ENCODE assay signal across 28 cellular contexts in genomic region chr14:32258574-32258973, GRCh38. TPM values are rescaled to one million over a fixed set of nuclear protein-coding genes. Genes with fewer than 3 reads are reported as not detected.
DNase-seq lines count a peak whose midpoint lies in the region; ATAC-seq, FAIRE-seq and TF ChIP-seq lines count a peak whose summit lies in the region.
"Had no signal": no experiment of that assay in that cellular context is flagged by ENCODE, and none has a peak within 500 bp of the region (broad histone marks: within the 10 kb centered on the region; RNA-seq: fewer than 3 reads in every experiment).

No MANE protein-coding gene starts in this region.

- WGBS in K562 (ENCODE audit: insufficient coverage, low coverage, missing lambda C conversion rate) = 0% methylated on average over 1 of the region's 2 CpGs
- WGBS in mesodermal cell (ENCODE audit: insufficient coverage in 2 of 2), 2 experiments = 79 to 86% methylated on average over 2 of the region's 2 CpGs

- H3K79me2 ChIP-seq in K562 (ENCODE audit: control insufficient read depth, insufficient read depth, low read length) = no peaks in the 10 kb centered on the region
- H3K79me2 ChIP-seq: parathyroid adenoma had no signal

- H3K27ac ChIP-seq in breast epithelium (peak overlapping the region; percentile 22 to 26), K562 (ENCODE audit: extremely low read depth, low read depth, low read length) (no peak overlapping the region), mesodermal cell (ENCODE audit: low read depth, low read length, severe bottlenecking) (peak overlapping the region; percentile 80), uterus (peak overlapping the region; percentile 78 to 80)
- H3K27ac ChIP-seq: 22Rv1, BLaER1, coronary artery, gastrocnemius medialis, left lung, parathyroid adenoma had no signal

- H3K9me1 ChIP-seq in K562 (ENCODE audit: control insufficient read depth, insufficient read depth, low read length) = no peaks in the 10 kb centered on the region

- DNase-seq in breast epithelium (ENCODE audit: low spot score in 2 of 2) (no peak), MCF 10A (ENCODE audit: unreplicated experiment) (no peak), K562 (ENCODE audit: extremely low read depth in 1 of 4, low spot score in 3 of 4) (peak in 1 of 4 experiments; percentile 11), uterus (peak; percentile 25 to 54), activated gamma-delta T cell treated with Interleukin-2 at 50 U/mL for 16 hours (no peak), kidney glomerular epithelial cell (lab: John Stamatoyannopoulos, UW) (no peak)
- no peak for DNase-seq in activated effector memory CD4-positive, alpha-beta T cell treated with anti-CD3 and anti-CD28 coated beads, Interleukin-2, amount 50 U/mL, for 16 hours
- DNase-seq: activated CD4-positive, alpha-beta T cell treated with anti-CD3 and anti-CD28 coated beads for 48 hours; activated CD8-positive, alpha-beta memory T cell treated with anti-CD3 and anti-CD28 coated beads, Interleukin-2, amount 50 U/mL, for 48 hours; activated naive CD4-positive, alpha-beta T cell treated with anti-CD3 and anti-CD28 coated beads for 36 hours; gastrocnemius medialis; left lung; NCI-H1436 treated with DMSO at 0.1 percent for 48 hours; NCI-H345; NK-92 treated with Interleukin-12 subunit alpha and Interleukin-12 subunit beta, amount 100 ng/mL, for 24 hours; RPMI8226; stimulated activated CD4-positive, alpha-beta T cell treated with anti-CD3 and anti-CD28 coated beads, Interleukin-4, amount 100 ng/mL, for 1 hour; substantia nigra had no signal

- H3K4me1 ChIP-seq in breast epithelium (no peaks in the 10 kb centered on the region), K562 (replicated peaks in 1 of 2; ENCODE audit: control insufficient read depth in 2 of 2, insufficient read depth in 2 of 2, low read length in 2 of 2) (peaks cover 4 to 15% of the 10 kb centered on the region in 2 experiments; a peak in 3 of 5 replicates), mesodermal cell (ENCODE audit: control insufficient read depth, insufficient read depth, low read length, poor library complexity, severe bottlenecking) (peaks cover 29% of the 10 kb centered on the region), uterus (peaks cover 0 to 13% of the 10 kb centered on the region in 2 donors)
- H3K4me1 ChIP-seq: left lung, parathyroid adenoma had no signal

- no peak overlapping the region for H3K27ac Mint-ChIP-seq in MCF 10A (ENCODE audit: low read depth, unreplicated experiment)
- H3K27ac Mint-ChIP-seq: activated naive CD4-positive, alpha-beta T cell treated with anti-CD3 and anti-CD28 coated beads for 36 hours had no signal

- peak overlapping the region; percentile 29; the same call in 1 of the 2 replicates for H2AFZ ChIP-seq in K562 (ENCODE audit: low read depth, low read length)
- H2AFZ ChIP-seq: parathyroid adenoma had no signal

- H3K36me3 ChIP-seq in breast epithelium (no peaks in the 10 kb centered on the region), K562 (ENCODE audit: control insufficient read depth, insufficient read depth, low read length) (no peaks in the 10 kb centered on the region), mesodermal cell (ENCODE audit: control insufficient read depth, insufficient read depth, low read length) (no peaks in the 10 kb centered on the region), uterus (no peaks in the 10 kb centered on the region)
- H3K36me3 ChIP-seq: BLaER1, gastrocnemius medialis, left lung had no signal

- H3K27me3 ChIP-seq in breast epithelium (no peaks in the 10 kb centered on the region), K562 (ENCODE audit: control insufficient read depth in 2 of 2, insufficient read depth in 2 of 2, low read length in 2 of 2) (no peaks in the 10 kb centered on the region), uterus (no peaks in the 10 kb centered on the region)
- H3K27me3 ChIP-seq: BLaER1, gastrocnemius medialis, left lung had no signal

- H3K9ac ChIP-seq in K562 (ENCODE audit: insufficient read depth in 1 of 2, low read depth in 2 of 2, low read length in 2 of 2) = no peak overlapping the region
- H3K9ac ChIP-seq: BLaER1, parathyroid adenoma had no signal

- no peak overlapping the region for H3K4me2 ChIP-seq in K562 (ENCODE audit: insufficient read depth, low read length)
- H3K4me2 ChIP-seq: BLaER1 had no signal

- FAIRE-seq in K562 (lab: Jason Lieb, UNC) = no peak
- FAIRE-seq: D721Med, endothelial cell of umbilical vein had no signal

- H3K9me3 ChIP-seq in breast epithelium = peaks cover 6 to 8% of the 10 kb centered on the region in 2 donors
- H3K9me3 ChIP-seq in K562 (replicated peaks; ENCODE audit: control insufficient read depth, insufficient read depth, low read depth, low read length) = peaks cover 5% of the 10 kb centered on the region; the same call in 1 of the 2 replicates
- peaks cover 13% of the 10 kb centered on the region for H3K9me3 ChIP-seq in mesodermal cell (ENCODE audit: control insufficient read depth, low read length)
- peaks cover 0 to under 1% of the 10 kb centered on the region in 2 donors for H3K9me3 ChIP-seq in uterus
- H3K9me3 ChIP-seq: gastrocnemius medialis had no signal

- no peak overlapping the region for H3K4me3 Mint-ChIP-seq in MCF 10A (ENCODE audit: unreplicated experiment)
- H3K4me3 Mint-ChIP-seq: activated naive CD4-positive, alpha-beta T cell treated with anti-CD3 and anti-CD28 coated beads for 36 hours had no signal

- H3K4me1 Mint-ChIP-seq in MCF 10A (ENCODE audit: insufficient read depth, unreplicated experiment) = peaks cover 11% of the 10 kb centered on the region

- H3K9me3 Mint-ChIP-seq in MCF 10A (ENCODE audit: unreplicated experiment) = peaks cover under 1% of the 10 kb centered on the region

- H3K4me3 ChIP-seq in breast epithelium (no peak overlapping the region), K562 (no peak overlapping the region), mesodermal cell (ENCODE audit: extremely low read depth, insufficient read depth, low read length, poor library complexity, severe bottlenecking) (no peak overlapping the region), uterus (no peak overlapping the region)
- H3K4me3 ChIP-seq: BLaER1, coronary artery, gastrocnemius medialis, left lung had no signal

- BruUV-seq in MCF 10A (replicated peaks; lab: Mats Ljungman, UMichigan) (no TSS peak), K562 (replicated peaks; lab: Mats Ljungman, UMichigan) (no TSS peak)

- no peak for ATAC-seq in K562
- ATAC-seq: gastrocnemius medialis, left lung had no signal

- no peak for TF ChIP-seq CTCF in breast epithelium (IDR thresholded peaks at IDR 0.05)
- TF ChIP-seq CTCF in MCF 10A (IDR thresholded peaks at IDR 0.05; ENCODE audit: unreplicated experiment) = no peak
- TF ChIP-seq CTCF in K562 (IDR thresholded peaks at IDR 0.05 in 2 of 3, conservative IDR thresholded peaks at IDR 0.05 in 1 of 3; ENCODE audit: insufficient read depth in 2 of 3, low read depth in 1 of 3, low read length in 3 of 3) = no peak
- no peak for TF ChIP-seq CTCF in uterus (IDR thresholded peaks at IDR 0.05)

- H3K36me3 Mint-ChIP-seq in MCF 10A (ENCODE audit: insufficient read depth, unreplicated experiment) = no peaks in the 10 kb centered on the region

- no peaks in the 10 kb centered on the region for H4K20me1 ChIP-seq in K562 (replicated peaks; ENCODE audit: control insufficient read depth, insufficient read depth, low read length)
- H4K20me1 ChIP-seq: BLaER1 had no signal

- no peaks in the 10 kb centered on the region for H3K27me3 Mint-ChIP-seq in MCF 10A (ENCODE audit: insufficient read depth, unreplicated experiment)

- no peak for TF ChIP-seq EP300 in K562 (IDR thresholded peaks at IDR 0.05; ENCODE audit: low read length)

- intact Hi-C loops in breast epithelium (cut with DNase I; ENCODE audit: low total_unique reads) = no loop called here
- intact Hi-C loops in MCF 10A (cut with micrococcal nuclease) = loop anchor here (10.0 kb wide), 1 partner anchor 264 kb away; no protein-coding TSS in a partner anchor
- intact Hi-C loops in K562 (cut with micrococcal nuclease) = no loop called here
- intact Hi-C loops in uterus (cut with DNase I; ENCODE audit: low total_unique reads) = loop anchor here (10.0 kb wide), 2 partner anchors 184 to 754 kb away; partner anchors contain the start of gene ARHGAP5

- TF ChIP-seq RAD21 in K562 (CRISPR knock-in tag; conservative IDR thresholded peaks at IDR 0.05 in 1 of 2, IDR thresholded peaks at IDR 0.05 in 1 of 2) = no peak

- CTCF ChIA-PET in MCF 10A (lab: Yijun Ruan, JAX) (interaction anchor here (0.5 to 2.5 kb wide), 18 partner anchors 12 to 747 kb away, joined by 3 to 25 read pairs (median 4); no protein-coding TSS in a partner anchor), K562 (lab: Yijun Ruan, JAX; ENCODE audit: low intra/inter-chr PET ratio) (no interaction called here)

- no peak for TF ChIP-seq POLR2A in breast epithelium (IDR thresholded peaks at IDR 0.05)
- no peak for TF ChIP-seq POLR2A in K562 (conservative IDR thresholded peaks at IDR 0.05)
- TF ChIP-seq POLR2A in uterus (IDR thresholded peaks at IDR 0.05) = no peak

- in situ Hi-C loops in K562 (cut with MboI) = loop anchor here (5.0 to 25.0 kb wide), 2 partner anchors 209 to 746 kb away; no protein-coding TSS in a partner anchor

- POLR2A ChIA-PET in MCF 10A (lab: Yijun Ruan, JAX) (interaction anchor here (0.7 to 2.4 kb wide), 10 partner anchors 87 to 838 kb away, joined by 4 to 15 read pairs (median 5); partner anchors contain the start of genes ARHGAP5 and HEATR5A), K562 (lab: Yijun Ruan, JAX) (interaction anchor here (1.0 kb wide), 1 partner anchor 184 kb away, joined by 3 read pairs; no protein-coding TSS in a partner anchor)

RNA-seq across cellular contexts. Expression of gene RNU6-8, which starts 55.5 kb away (rescaled TPM):
- total RNA-seq in breast epithelium = not detected
- total RNA-seq in MCF 10A (2022) = not detected in 2 replicates
- not detected in 2 replicates for total RNA-seq in K562 (2011; cell fraction: chromatin; rRNA removed; ENCODE audit: low replicate concordance)
- not detected in 2 replicates for total RNA-seq in K562 (2011; cell fraction: nucleolus; rRNA removed)
- total RNA-seq in K562 (2011; cell fraction: nucleoplasm; rRNA removed) = not detected in 2 replicates
- not detected in 2 replicates for total RNA-seq in K562 (2014; rRNA removed)
- total RNA-seq in K562 (2014; rRNA removed; fragmentation: Illumina TruSeq; extraction: Trizol) = not detected in 2 replicates
- total RNA-seq in K562 (2015; rRNA removed; fragmentation: Illumina TruSeq; extraction: Trizol) = not detected in 2 replicates
- total RNA-seq in K562 (2021) = not detected in 2 replicates
- not detected in 2 replicates for polyA plus RNA-seq in K562 (2011; rRNA removed)
- not detected in 2 replicates for polyA plus RNA-seq in K562 (2011; cell fraction: cytosol; rRNA removed)
- not detected in 2 replicates for polyA plus RNA-seq in K562 (2011; cell fraction: nucleus; rRNA removed)
- not detected in 2 replicates for polyA plus RNA-seq in K562 (2012)
- not detected in 2 replicates for polyA plus RNA-seq in K562 (2014; fragmentation: Illumina TruSeq; extraction: Trizol)
- polyA plus RNA-seq in K562 (2014; fragmentation: Nextera tagmentation; extraction: Ambion mirVana) = not detected
- polyA plus RNA-seq in K562 (2014; rRNA removed) = not detected in 2 replicates
- not detected in 2 replicates for polyA minus RNA-seq in K562 (2011; rRNA and poly(A)+ RNA removed)
- not detected in 2 replicates for polyA minus RNA-seq in K562 (2011; cell fraction: cytosol; rRNA and poly(A)+ RNA removed)
- under 0.01 TPM in 1 of 2 replicates, not detected in the other for polyA minus RNA-seq in K562 (2011; cell fraction: nucleus; rRNA and poly(A)+ RNA removed)
- not detected for polyA plus RNA-seq in mesodermal cell (2013, experiment 1 of 2)
- polyA plus RNA-seq in mesodermal cell (2013, experiment 2 of 2) = not detected
- total RNA-seq in uterus = not detected
- total RNA-seq: activated naive CD4-positive, alpha-beta T cell treated with anti-CD3 and anti-CD28 coated beads for 36 hours; endothelial cell of umbilical vein; gastrocnemius medialis; left lung; LHCN-M2; myocyte; skeletal muscle tissue had no signal
- polyA plus RNA-seq: endothelial cell of umbilical vein had no signal

RNA-seq across cellular contexts. Expression of gene RNU6-7, which starts 56.7 kb away (rescaled TPM):
- not detected for total RNA-seq in breast epithelium
- not detected in 2 replicates for total RNA-seq in MCF 10A (2022)
- total RNA-seq in K562 (2011; cell fraction: chromatin; rRNA removed; ENCODE audit: low replicate concordance) = not detected in 2 replicates
- not detected in 2 replicates for total RNA-seq in K562 (2011; cell fraction: nucleolus; rRNA removed)
- not detected in 2 replicates for total RNA-seq in K562 (2011; cell fraction: nucleoplasm; rRNA removed)
- total RNA-seq in K562 (2014; rRNA removed) = not detected in 2 replicates
- not detected in 2 replicates for total RNA-seq in K562 (2014; rRNA removed; fragmentation: Illumina TruSeq; extraction: Trizol)
- not detected in 2 replicates for total RNA-seq in K562 (2015; rRNA removed; fragmentation: Illumina TruSeq; extraction: Trizol)
- not detected in 2 replicates for total RNA-seq in K562 (2021)
- not detected in 2 replicates for polyA plus RNA-seq in K562 (2011; rRNA removed)
- not detected in 2 replicates for polyA plus RNA-seq in K562 (2011; cell fraction: cytosol; rRNA removed)
- not detected in 2 replicates for polyA plus RNA-seq in K562 (2011; cell fraction: nucleus; rRNA removed)
- not detected in 2 replicates for polyA plus RNA-seq in K562 (2012)
- polyA plus RNA-seq in K562 (2014; fragmentation: Illumina TruSeq; extraction: Trizol) = not detected in 2 replicates
- not detected for polyA plus RNA-seq in K562 (2014; fragmentation: Nextera tagmentation; extraction: Ambion mirVana)
- not detected in 2 replicates for polyA plus RNA-seq in K562 (2014; rRNA removed)
- polyA minus RNA-seq in K562 (2011; rRNA and poly(A)+ RNA removed) = not detected in 2 replicates
- not detected in 2 replicates for polyA minus RNA-seq in K562 (2011; cell fraction: cytosol; rRNA and poly(A)+ RNA removed)
- under 0.01 TPM in 1 of 2 replicates, not detected in the other for polyA minus RNA-seq in K562 (2011; cell fraction: nucleus; rRNA and poly(A)+ RNA removed)
- polyA plus RNA-seq in mesodermal cell (2013, experiment 1 of 2) = not detected
- polyA plus RNA-seq in mesodermal cell (2013, experiment 2 of 2) = not detected
- not detected for total RNA-seq in uterus
- total RNA-seq: activated naive CD4-positive, alpha-beta T cell treated with anti-CD3 and anti-CD28 coated beads for 36 hours; endothelial cell of umbilical vein; gastrocnemius medialis; left lung; LHCN-M2; myocyte; skeletal muscle tissue had no signal
- polyA plus RNA-seq: endothelial cell of umbilical vein had no signal

Comparison
In these comparisons a context has a peak if more than half of its experiments do, and no peak if none do; other contexts are left out.
1. intact Hi-C loops: an anchor here in MCF 10A (10.0 kb wide) and uterus (10.0 kb wide); none called in breast epithelium and K562.
2. DNase-seq: peak in uterus (2 of 2); none in breast epithelium (0 of 2), MCF 10A (single experiment), activated gamma-delta T cell treated with Interleukin-2 at 50 U/mL for 16 hours (single experiment), kidney glomerular epithelial cell (single experiment) and activated effector memory CD4-positive, alpha-beta T cell treated with anti-CD3 and anti-CD28 coated beads, Interleukin-2, amount 50 U/mL, for 16 hours (single experiment).